8 cellular contexts compared by ENCODE assay signal in genomic region chr2:65420712-65421431, GRCh38. TPM values are rescaled to one million over a fixed set of nuclear protein-coding genes. Genes with fewer than 3 reads are reported as not detected.
A peak's percentile ranks its signal among the peaks of the same experiment; 100 is the strongest.
DNase-seq lines count a peak whose midpoint lies in the region; ATAC-seq and TF ChIP-seq lines count a peak whose summit lies in the region.

No MANE protein-coding gene starts in this region.

- H3K27me3 ChIP-seq in foreskin keratinocyte (no peaks in the 10 kb centered on the region), transverse colon (no peaks in the 10 kb centered on the region), ovary (no peaks in the 10 kb centered on the region)

- H3K27ac ChIP-seq in RWPE1 (no peak overlapping the region), foreskin keratinocyte (no peak overlapping the region), transverse colon (peak overlapping the region in 3 of 4 donors; percentile 12 to 42 (median 20)), coronary artery (no peak overlapping the region), ovary (no peak overlapping the region)

- in situ Hi-C loops in transverse colon (cut with MboI; ENCODE audit: low pct_ligation_motif_present in 1 of 4, low pct_unique_long_range_greater_than_20kb in 1 of 4, low sequenced_read_pairs in 3 of 4), result no loop called here

- no peak for TF ChIP-seq CTCF in RWPE1 (conservative IDR thresholded peaks at IDR 0.05; ENCODE audit: low read depth)
- no peak for TF ChIP-seq CTCF in foreskin keratinocyte (conservative IDR thresholded peaks at IDR 0.05)
- TF ChIP-seq CTCF in transverse colon (IDR thresholded peaks at IDR 0.05), result no peak
- no peak for TF ChIP-seq CTCF in coronary artery (IDR thresholded peaks at IDR 0.05)
- no peak for TF ChIP-seq CTCF in ovary (IDR thresholded peaks at IDR 0.05)

- no peaks in the 10 kb centered on the region for H3K36me3 ChIP-seq in transverse colon
- H3K36me3 ChIP-seq in ovary, result no peaks in the 10 kb centered on the region

- POLR2A ChIA-PET in RWPE1 (lab: Yijun Ruan, JAX; ENCODE audit: low non-redundant PET), result no interaction called here

- no peak for TF ChIP-seq EP300 in transverse colon (IDR thresholded peaks at IDR 0.05; ENCODE audit: low read depth)
- no peak for TF ChIP-seq EP300 in ovary (IDR thresholded peaks at IDR 0.05)

- H3K4me3 ChIP-seq in transverse colon (no peak overlapping the region), coronary artery (no peak overlapping the region), ovary (no peak overlapping the region)

- CTCF ChIA-PET in RWPE1 (lab: Yijun Ruan, JAX), result interaction anchor here (0.6 kb wide), 1 partner anchor 28 kb away, joined by 3 read pairs; no protein-coding TSS in a partner anchor

- DNase-seq in RWPE1 (ENCODE audit: low spot score) (peak; percentile 26), foreskin keratinocyte (peak in 1 of 2 donors; percentile 55), transverse colon (peak; percentile 31), coronary artery (ENCODE audit: low spot score) (no peak), ovary (no peak), DMS79 treated with DMSO at 0.1 percent for 48 hours (lab: John Stamatoyannopoulos, UW) (no peak)

- 43 to 45% methylated on average over 6 of the region's 6 CpGs for WGBS in transverse colon (ENCODE audit: low coverage in 1 of 2), 2 donors
- 63 to 68% (median 67%) methylated on average over 6 of the region's 6 CpGs for WGBS in ovary, 3 donors

- intact Hi-C loops in transverse colon (cut with DNase I; ENCODE audit: low total_unique reads), result no loop called here
- intact Hi-C loops in ovary (cut with DNase I), result no loop called here

- ATAC-seq in GM18870 (IDR thresholded peaks at IDR 0.05; ENCODE audit: unreplicated experiment), result peak; percentile 86
- peak; percentile 76 for ATAC-seq in HG02981 (IDR thresholded peaks at IDR 0.05; ENCODE audit: unreplicated experiment)
- ATAC-seq in foreskin keratinocyte, result peak; percentile 66

- TF ChIP-seq POLR2A in transverse colon (IDR thresholded peaks at IDR 0.05) (no peak), ovary (IDR thresholded peaks at IDR 0.05) (no peak)

- H3K9me3 ChIP-seq in transverse colon (no peaks in the 10 kb centered on the region), ovary (no peaks in the 10 kb centered on the region)

- H3K4me1 ChIP-seq in foreskin keratinocyte (peaks cover 29% of the 10 kb centered on the region), transverse colon (peaks cover 3 to 26% (median 24%) of the 10 kb centered on the region in 4 donors), ovary (ENCODE audit: insufficient read depth) (peaks cover 2% of the 10 kb centered on the region)

RNA-seq across cellular contexts. Expression of gene SPRED2, which starts 11.5 kb away (rescaled TPM):
- total RNA-seq in foreskin keratinocyte (29.0 and 32.0 TPM in 2 replicates), transverse colon (10 to 100 TPM in 3 of 4 donors, 1 to 10 TPM in 1; 8.4 to 34.8 (median 29.7) TPM), ovary (10 to 100 TPM; 13.1 to 32.9 (median 17.6) TPM)
- polyA plus RNA-seq in foreskin keratinocyte (14.0 and 16.6 TPM in 2 replicates), ovary (10 to 100 TPM; 13.9 to 32.0 TPM)

Comparison
In these comparisons a context has a peak if more than half of its experiments do, and no peak if none do; other contexts are left out.
1. DNase-seq: peak in RWPE1 (single experiment) and transverse colon (single experiment); none in coronary artery (single experiment), ovary (0 of 5) and DMS79 treated with DMSO at 0.1 percent for 48 hours (single experiment).
2. H3K27ac ChIP-seq: peak in transverse colon (3 of 4); none in RWPE1 (single experiment), foreskin keratinocyte (single experiment), coronary artery (0 of 2) and ovary (0 of 2).
3. Peak in every context shown above with its lines, with median percentiles within 50 percentile points of each other: ATAC-seq.